In the genomic region with DNA sequence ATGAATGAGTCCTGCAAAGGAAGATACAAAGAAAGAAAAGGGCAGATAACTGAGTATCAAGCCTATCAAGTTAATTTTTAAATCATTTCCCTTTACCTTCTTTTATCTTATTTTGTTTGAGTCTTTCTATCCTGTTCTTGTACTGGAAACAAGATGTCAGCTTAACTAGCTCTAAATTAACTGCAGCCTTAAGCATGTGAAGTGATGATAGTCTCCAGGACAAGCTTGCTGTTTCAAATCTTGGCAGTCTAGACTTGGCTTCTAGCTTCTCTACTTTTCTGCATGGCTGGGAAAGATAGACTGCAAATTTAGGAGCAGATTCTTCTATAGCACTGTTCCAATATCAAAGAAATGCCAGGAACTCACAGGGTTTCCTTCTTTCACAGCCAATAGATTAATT, we compare ENCODE assay signal across 8 cellular contexts.
"Had no signal": no experiment of that assay in that cellular context is flagged by ENCODE, and none has a peak within 500 bp of the region (broad histone marks: within the 10 kb centered on the region; RNA-seq: fewer than 3 reads in every experiment).

No MANE protein-coding gene starts in this region.

- DNase-seq: GM23248, GOT3, H7, H9, HCEC 1CT, HFFc6 had no signal

- ATAC-seq: GM23338, HCT116 had no signal
